In the genomic region with DNA sequence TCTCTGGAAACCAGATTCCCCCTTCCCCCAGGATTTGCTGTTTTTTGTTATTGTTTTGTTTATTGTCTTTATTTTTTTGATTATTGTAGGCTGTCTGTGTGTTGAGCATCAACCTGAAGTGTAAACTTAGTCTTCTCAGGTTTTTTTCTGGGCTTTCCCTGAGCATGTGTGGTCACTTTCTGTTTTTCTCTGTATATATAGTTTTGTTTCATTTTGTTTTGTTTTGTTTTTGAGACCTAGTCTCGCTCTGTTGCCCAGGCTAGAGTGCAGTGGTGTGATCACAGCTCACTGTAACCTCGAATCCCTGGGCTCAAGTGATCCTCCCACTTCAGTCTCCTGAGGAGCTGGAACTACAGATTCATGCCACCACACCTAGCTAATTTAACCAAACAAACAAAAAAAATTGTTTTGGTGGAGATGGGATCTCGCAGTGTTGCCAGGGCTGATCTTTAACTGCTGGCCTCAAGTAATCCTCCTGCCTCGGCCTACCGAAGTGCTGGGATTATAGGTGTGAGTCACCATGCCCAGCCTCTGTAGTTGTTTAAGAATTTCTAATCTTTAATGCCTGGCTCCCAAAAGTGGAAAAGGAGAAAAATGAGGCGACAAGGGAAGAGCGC, we compare ENCODE assay signal across 15 cellular contexts. TPM values are rescaled to one million over a fixed set of nuclear protein-coding genes. Genes with fewer than 3 reads are reported as not detected.
DNase-seq lines count a peak whose midpoint lies in the region; ATAC-seq and TF ChIP-seq lines count a peak whose summit lies in the region.
"Had no signal": no experiment of that assay in that cellular context is flagged by ENCODE, and none has a peak within 500 bp of the region (broad histone marks: within the 10 kb centered on the region; RNA-seq: fewer than 3 reads in every experiment).

No MANE protein-coding gene starts in this region.

- no peak for TF ChIP-seq POLR2A in body of pancreas (IDR thresholded peaks at IDR 0.05)

- no peak overlapping the region for H3K4me3 ChIP-seq in mucosa of descending colon
- no peak overlapping the region for H3K4me3 ChIP-seq in body of pancreas
- H3K4me3 ChIP-seq in Karpas-422 (ENCODE audit: low read length), result no peak overlapping the region
- H3K4me3 ChIP-seq: gastroesophageal sphincter, GM23248 had no signal

- H3K36me3 ChIP-seq in mucosa of descending colon (ENCODE audit: low read depth) (no peaks in the 10 kb centered on the region), body of pancreas (replicated peaks in 1 of 2; ENCODE audit: insufficient read depth in 1 of 2, low read depth in 2 of 2) (no peaks in the 10 kb centered on the region), Karpas-422 (ENCODE audit: insufficient read depth, low read length) (no peaks in the 10 kb centered on the region)
- H3K36me3 ChIP-seq: gastroesophageal sphincter had no signal

- DNase-seq in mucosa of descending colon (no peak), NCI-H187 treated with DMSO at 0.1 percent for 48 hours (lab: John Stamatoyannopoulos, UW) (no peak), type B pancreatic cell (ENCODE audit: extremely low spot score, unreplicated experiment) (no peak), body of pancreas (no peak), Karpas-422 (no peak)
- DNase-seq: anterior cingulate cortex; CD4-positive, alpha-beta T cell; effector CD8-positive, alpha-beta T cell; GM23248; NCI-H510A had no signal

- peak; percentile 84 for ATAC-seq in GM18868 (IDR thresholded peaks at IDR 0.05; ENCODE audit: unreplicated experiment)
- peak; percentile 82 for ATAC-seq in GM21786 (IDR thresholded peaks at IDR 0.05; ENCODE audit: unreplicated experiment)
- ATAC-seq in HG03442 (IDR thresholded peaks at IDR 0.05; ENCODE audit: unreplicated experiment), result peak; percentile 71
- peak; percentile 59 for ATAC-seq in mucosa of descending colon
- ATAC-seq in body of pancreas, result no peak
- ATAC-seq: gastroesophageal sphincter, left lobe of liver had no signal

- H3K4me1 ChIP-seq in mucosa of descending colon (ENCODE audit: low read depth) (peaks cover 3% of the 10 kb centered on the region), body of pancreas (no peaks in the 10 kb centered on the region), Karpas-422 (ENCODE audit: low read length) (no peaks in the 10 kb centered on the region)

- H3K27me3 ChIP-seq in body of pancreas (no peaks in the 10 kb centered on the region), Karpas-422 (ENCODE audit: low read length) (no peaks in the 10 kb centered on the region)
- H3K27me3 ChIP-seq: gastroesophageal sphincter had no signal

- H3K4me1 Mint-ChIP-seq in type B pancreatic cell (ENCODE audit: unreplicated experiment), result no peaks in the 10 kb centered on the region

- no peak overlapping the region for H2AFZ ChIP-seq in Karpas-422 (ENCODE audit: low read length)
- H2AFZ ChIP-seq: GM23248 had no signal

- H3K27me3 Mint-ChIP-seq in type B pancreatic cell, result no peaks in the 10 kb centered on the region

- intact Hi-C loops in mucosa of descending colon (cut with DNase I, micrococcal nuclease), result no loop called here
- intact Hi-C loops in body of pancreas (cut with DNase I), result no loop called here

- whole genome bisulfite sequencing in body of pancreas, 2 donors, result 99 to 100% methylated on average over 7 of the region's 7 CpGs

- no peaks in the 10 kb centered on the region for H3K9me2 ChIP-seq in Karpas-422 (replicated peaks; ENCODE audit: insufficient read depth, low read length)

- H3K9ac ChIP-seq in Karpas-422 (ENCODE audit: low read length), result no peak overlapping the region
- H3K9ac ChIP-seq: GM23248 had no signal

- no peaks in the 10 kb centered on the region for H4K20me1 ChIP-seq in Karpas-422 (ENCODE audit: insufficient read depth, low read depth, low read length)

- H3K27ac Mint-ChIP-seq in type B pancreatic cell, result no peak overlapping the region
- H3K27ac Mint-ChIP-seq: CD4-positive, alpha-beta T cell had no signal

- H3K9me3 Mint-ChIP-seq in type B pancreatic cell, result peaks cover 11% of the 10 kb centered on the region
- H3K9me3 Mint-ChIP-seq: CD4-positive, alpha-beta T cell had no signal

- no peaks in the 10 kb centered on the region for H3K79me2 ChIP-seq in Karpas-422 (ENCODE audit: low read length)

- no peak overlapping the region for H3K27ac ChIP-seq in body of pancreas
- no peak overlapping the region for H3K27ac ChIP-seq in Karpas-422 (ENCODE audit: low read length)
- H3K27ac ChIP-seq: gastroesophageal sphincter, GM23248 had no signal

- no peak for TF ChIP-seq CTCF in mucosa of descending colon (IDR thresholded peaks at IDR 0.05)
- TF ChIP-seq CTCF in type B pancreatic cell (conservative IDR thresholded peaks at IDR 0.05), result no peak
- no peak for TF ChIP-seq CTCF in body of pancreas (IDR thresholded peaks at IDR 0.05)

- H3K4me2 ChIP-seq in Karpas-422 (ENCODE audit: low read depth, low read length, poor library complexity, severe bottlenecking), result no peak overlapping the region

- no peaks in the 10 kb centered on the region for H3K9me3 ChIP-seq in mucosa of descending colon
- H3K9me3 ChIP-seq in body of pancreas, result no peaks in the 10 kb centered on the region
- H3K9me3 ChIP-seq in Karpas-422 (ENCODE audit: low read length), result no peaks in the 10 kb centered on the region
- H3K9me3 ChIP-seq: gastroesophageal sphincter had no signal

- no peak overlapping the region for H3K4me3 Mint-ChIP-seq in type B pancreatic cell
- H3K4me3 Mint-ChIP-seq: CD4-positive, alpha-beta T cell had no signal

- peaks cover 6% of the 10 kb centered on the region for H3K36me3 Mint-ChIP-seq in type B pancreatic cell

RNA-seq across cellular contexts. Expression of gene IL13RA1, which starts 9.1 kb away (rescaled TPM):
- 100 to 1,000 TPM in 2 of 3 donors, 10 to 100 TPM in 1; 89.4 to 133 (median 104) TPM for total RNA-seq in mucosa of descending colon
- 21.6 and 27.5 TPM in 2 replicates for total RNA-seq in type B pancreatic cell (ENCODE audit: low replicate concordance)
- 10 to 100 TPM; 15.2 to 23.6 TPM for total RNA-seq in body of pancreas
- 0.87 and 0.93 TPM in 2 replicates for total RNA-seq in Karpas-422 (2014; rRNA removed; shearing (Covaris generic); ENCODE audit: low replicate concordance)
